ENCODE assay signal across 8 cellular contexts in the genomic region with DNA sequence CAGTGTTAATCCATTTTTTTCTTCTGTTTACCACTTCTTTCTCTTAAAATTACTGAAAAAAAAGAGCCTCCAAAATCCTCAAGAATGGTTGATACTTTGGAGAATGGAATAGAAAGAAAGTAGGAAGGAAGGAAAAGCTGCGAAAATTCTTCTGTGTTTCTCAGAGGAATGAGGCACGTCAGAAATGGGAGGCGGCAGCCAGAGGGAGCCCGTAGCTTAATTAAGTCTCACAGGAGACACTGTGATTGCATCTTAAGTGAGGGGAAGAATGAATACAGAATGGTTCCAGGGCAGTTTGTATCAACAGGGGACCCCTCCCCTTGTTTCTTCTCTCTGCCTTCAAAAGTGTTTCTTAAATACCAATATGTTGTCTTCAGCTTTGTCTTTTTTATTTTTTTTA.
DNase-seq lines count a peak whose midpoint lies in the region; ATAC-seq, FAIRE-seq and TF ChIP-seq lines count a peak whose summit lies in the region.

No MANE protein-coding gene starts in this region.

- no TSS peak for BruUV-seq in HepG2 (replicated peaks; lab: Mats Ljungman, UMichigan)

- H3K27ac ChIP-seq in VCaP (no peak overlapping the region), HepG2 (ENCODE audit: extremely low read length, insufficient read depth, low read length) (no peak overlapping the region)

- in situ Hi-C loops in HepG2 (cut with HindIII; ENCODE audit: extremely low pct_ligation_motif_present, low pct_unique_long_range_greater_than_20kb), result no loop called here

- no peaks in the 10 kb centered on the region for H3K9me3 ChIP-seq in HepG2 (ENCODE audit: low read length)

- peak; percentile 12 for FAIRE-seq in HepG2 (lab: Jason Lieb, UNC)

- intact Hi-C loops in HepG2 (cut with micrococcal nuclease; ENCODE audit: unreplicated experiment), result loop anchor here (1.0 to 5.0 kb wide), 3 partner anchors 73 to 1221 kb away; no protein-coding TSS in a partner anchor

- TF ChIP-seq RAD21 in HepG2 (CRISPR knock-in tag; IDR thresholded peaks at IDR 0.05), result no peak

- 8% methylated on average over 4 of the region's 4 CpGs for WGBS in HepG2 (ENCODE audit: low lambda C conversion rate)

- TF ChIP-seq POLR2A in HepG2 (IDR thresholded peaks at IDR 0.05; ENCODE audit: insufficient read depth in 1 of 2, low read depth in 2 of 2, low read length in 2 of 2), result no peak

- H3K27me3 ChIP-seq in HepG2 (ENCODE audit: control insufficient read depth in 1 of 2, insufficient read depth in 2 of 2, low read length in 2 of 2), result no peaks in the 10 kb centered on the region

- no peak for TF ChIP-seq EP300 in HepG2 (IDR thresholded peaks at IDR 0.05; ENCODE audit: low read depth in 2 of 2, low read length in 2 of 2)
- no peak for TF ChIP-seq EP300 in HepG2 (CRISPR knock-in tag; IDR thresholded peaks at IDR 0.05; ENCODE audit: borderline replicate concordance)

- H3K4me2 ChIP-seq in HepG2 (ENCODE audit: low read depth, low read length), result no peak overlapping the region

- TF ChIP-seq CTCF in VCaP (conservative IDR thresholded peaks at IDR 0.05), result peak; percentile 72
- TF ChIP-seq CTCF in HepG2 (CRISPR knock-in tag; IDR thresholded peaks at IDR 0.05), result peak; percentile 69

- DNase-seq in EL (peak; percentile 37), HepG2 (ENCODE audit: low spot score) (peak; percentile 29), amniotic stem cell (lab: John Stamatoyannopoulos, UW) (no peak), NCI-H1048 (lab: John Stamatoyannopoulos, UW) (no peak)

- peak; percentile 57 for ATAC-seq in HG02885 (IDR thresholded peaks at IDR 0.05; ENCODE audit: poor library complexity, unreplicated experiment)
- peak; percentile 83 for ATAC-seq in HepG2
- ATAC-seq in GM19395 (IDR thresholded peaks at IDR 0.05; ENCODE audit: unreplicated experiment), result no peak
- ATAC-seq in GM19328 (IDR thresholded peaks at IDR 0.05; ENCODE audit: unreplicated experiment), result no peak

- H3K79me2 ChIP-seq in HepG2 (ENCODE audit: insufficient read depth, low read length), result no peaks in the 10 kb centered on the region

- H3K4me1 ChIP-seq in HepG2 (ENCODE audit: insufficient read depth, low read length), result peaks cover 6% of the 10 kb centered on the region

- no peaks in the 10 kb centered on the region for H4K20me1 ChIP-seq in HepG2 (ENCODE audit: insufficient read depth, low read length)

- H3K36me3 ChIP-seq in HepG2 (replicated peaks in 1 of 2; ENCODE audit: control insufficient read depth in 1 of 2, insufficient read depth in 2 of 2, low read length in 2 of 2), result no peaks in the 10 kb centered on the region

- H3K4me3 ChIP-seq in HepG2 (replicated peaks in 1 of 3; ENCODE audit: insufficient read depth in 1 of 3, low read depth in 2 of 3, low read length in 3 of 3), result no peak overlapping the region

- H3K9ac ChIP-seq in HepG2 (ENCODE audit: insufficient read depth, low read depth, low read length), result no peak overlapping the region

- CTCF ChIA-PET in HepG2 (lab: Yijun Ruan, JAX; ENCODE audit: low intra/inter-chr PET ratio, low total read pairs), result no interaction called here

- POLR2A ChIA-PET in HepG2 (lab: Yijun Ruan, JAX), result no interaction called here

- no peak overlapping the region for H2AFZ ChIP-seq in HepG2 (ENCODE audit: low read length)

TF ChIP-seq in HepG2, 621 proteins besides CTCF, POLR2A, EP300 and RAD21:
- peak; percentile 44; the same call in 1 of the 2 replicates for TF ChIP-seq SMC3 (IDR thresholded peaks at IDR 0.05; ENCODE audit: low read length)
- no peak for TF ChIP-seq RELA (CRISPR knock-in tag; IDR thresholded peaks at IDR 0.05)
- peak; percentile 76 for TF ChIP-seq STAG1 (CRISPR knock-in tag; IDR thresholded peaks at IDR 0.05)
- TF ChIP-seq NCOR1 (IDR thresholded peaks at IDR 0.05; ENCODE audit: borderline replicate concordance, low read length), result no peak
- TF ChIP-seq MIXL1 (CRISPR knock-in tag; IDR thresholded peaks at IDR 0.05), result peak; percentile 63; the same call in 1 of the 2 replicates

Comparison
In these comparisons a context has a peak if more than half of its experiments do, and no peak if none do; other contexts are left out.
1. DNase-seq: peak in EL (single experiment) and HepG2 (single experiment); none in amniotic stem cell (single experiment) and NCI-H1048 (single experiment).
2. ATAC-seq: peak in HG02885 (single experiment) and HepG2 (single experiment); none in GM19395 (single experiment) and GM19328 (single experiment).